ENCODE assay signal across 8 cellular contexts in the genomic region with DNA sequence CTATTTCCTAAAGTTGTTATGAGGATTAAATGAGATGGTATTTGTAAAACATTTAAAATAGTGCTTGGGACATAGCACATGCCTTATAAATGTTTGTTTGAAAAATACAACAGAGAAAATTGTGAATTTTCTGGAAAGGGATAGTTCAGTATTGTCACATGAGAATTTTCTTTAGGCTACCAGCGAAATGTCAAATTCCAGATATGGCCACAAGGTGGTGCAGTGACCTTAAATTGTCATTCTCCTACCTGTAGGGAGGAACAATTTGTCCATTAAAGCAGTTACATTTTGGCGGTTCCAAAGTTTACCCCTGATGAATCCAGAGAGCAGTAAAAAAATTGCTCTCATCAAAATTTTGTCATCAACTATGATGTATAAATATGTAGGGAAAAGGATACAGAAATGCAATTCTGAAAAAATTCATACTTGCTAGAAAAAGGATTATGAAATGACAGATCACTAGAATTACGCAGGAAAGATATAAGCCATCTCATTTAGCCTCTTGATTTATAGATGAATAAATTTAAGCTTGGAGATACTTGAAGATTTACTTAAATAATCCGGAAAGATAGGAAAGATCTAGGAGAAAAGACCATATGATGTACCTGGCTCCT.
A peak's percentile ranks its signal among the peaks of the same experiment; 100 is the strongest.
DNase-seq lines count a peak whose midpoint lies in the region; ATAC-seq, FAIRE-seq and TF ChIP-seq lines count a peak whose summit lies in the region.

No MANE protein-coding gene starts in this region.

- DNase-seq in NCI-H1694 treated with DMSO at 0.1 percent for 48 hours (lab: John Stamatoyannopoulos, UW) (peak; percentile 41), left kidney (ENCODE audit: low read depth, low spot score) (peak; percentile 76)
- DNase-seq in central memory CD4-positive, alpha-beta T cell, result peak; percentile 57
- peak; percentile 75 for DNase-seq in stimulated activated CD4-positive, alpha-beta T cell treated with anti-CD3 and anti-CD28 coated beads, Interleukin-4, amount 100 ng/mL, for 24 hours

- peak; percentile 72 for FAIRE-seq in A204.1 (lab: Jason Lieb, UNC)

- H3K27ac ChIP-seq in VCaP, result no peak overlapping the region

- TF ChIP-seq CTCF in GM12875 (IDR thresholded peaks at IDR 0.05; ENCODE audit: borderline replicate concordance, insufficient read depth, low read depth, low read length) (peak; percentile 52; the same call in 1 of the 2 replicates), VCaP (conservative IDR thresholded peaks at IDR 0.05) (peak; percentile 81)

- no peak overlapping the region for H3K4me3 ChIP-seq in GM12875 (ENCODE audit: low read depth, low read length)

- ATAC-seq in GM18909 (IDR thresholded peaks at IDR 0.05; ENCODE audit: poor library complexity, unreplicated experiment), result no peak
